ENCODE assay signal across 9 cellular contexts in genomic region chr22:23773247-23774113, GRCh38. TPM values are rescaled to one million over a fixed set of nuclear protein-coding genes. Genes with fewer than 3 reads are reported as not detected.
A peak's percentile ranks its signal among the peaks of the same experiment; 100 is the strongest.
DNase-seq lines count a peak whose midpoint lies in the region; ATAC-seq, FAIRE-seq and TF ChIP-seq lines count a peak whose summit lies in the region.
"Had no signal": no experiment of that assay in that cellular context is flagged by ENCODE, and none has a peak within 500 bp of the region (broad histone marks: within the 10 kb centered on the region; RNA-seq: fewer than 3 reads in every experiment).

No MANE protein-coding gene starts in this region.

- H3K36me3 ChIP-seq in GM12878 (ENCODE audit: control insufficient read depth in 2 of 2, insufficient read depth in 2 of 2, low read length in 1 of 2) = no peaks in the 10 kb centered on the region
- H3K36me3 ChIP-seq in upper lobe of left lung = no peaks in the 10 kb centered on the region
- H3K36me3 ChIP-seq: neutrophil had no signal

- H3K4me2 ChIP-seq in GM12878 (ENCODE audit: control insufficient read depth, insufficient read depth) = no peak overlapping the region; the same call in 1 of the 2 replicates

- H3K4me1 ChIP-seq in GM12878 (ENCODE audit: control insufficient read depth, insufficient read depth, low read length) = peaks cover 12% of the 10 kb centered on the region
- peaks cover 21 to 37% (median 29%) of the 10 kb centered on the region in 4 donors for H3K4me1 ChIP-seq in upper lobe of left lung

- in situ Hi-C loops in GM12878 (cut with MboI) = no loop called here

- no peaks in the 10 kb centered on the region for H4K20me1 ChIP-seq in GM12878 (ENCODE audit: control insufficient read depth, insufficient read depth)

- 48% methylated on average over 18 of the region's 18 CpGs for WGBS in GM12878 (ENCODE audit: insufficient coverage, insufficient replicate concordance, low lambda C conversion rate, missing lambda C conversion rate)
- 32 to 38% methylated on average over 16 to 18 of the region's 18 CpGs for WGBS in lower leg skin, 2 donors
- WGBS in upper lobe of left lung, 2 donors = 42 to 43% methylated on average over 14 to 18 of the region's 18 CpGs

- H3K27ac ChIP-seq in GM12878 (ENCODE audit: control insufficient read depth, insufficient read depth) = no peak overlapping the region
- H3K27ac ChIP-seq in upper lobe of left lung = no peak overlapping the region
- H3K27ac ChIP-seq: neutrophil had no signal

- H3K9me3 ChIP-seq in GM12878 (replicated peaks; ENCODE audit: control insufficient read depth, insufficient read depth, low read length) = no peaks in the 10 kb centered on the region
- H3K9me3 ChIP-seq in upper lobe of left lung = no peaks in the 10 kb centered on the region
- H3K9me3 ChIP-seq: neutrophil had no signal

- no TSS peak for BruUV-seq in GM12878 (replicated peaks; lab: Mats Ljungman, UMichigan)

- H3K4me3 Mint-ChIP-seq in activated T-cell treated with anti-CD3 and anti-CD28 coated beads, Interleukin-2, amount 50 U/mL, for 4 hours = peak overlapping the region; percentile 66

- no peak for TF ChIP-seq EP300 in GM12878 (IDR thresholded peaks at IDR 0.05; ENCODE audit: borderline replicate concordance in 1 of 2, control insufficient read depth in 1 of 2, low read depth in 2 of 2, low read length in 2 of 2)
- no peak for TF ChIP-seq EP300 in upper lobe of left lung (IDR thresholded peaks at IDR 0.05)

- H3K4me3 ChIP-seq in GM12878 (no peak overlapping the region; the same call in 1 of the 2 replicates), lower leg skin (ENCODE audit: low read depth, poor library complexity, severe bottlenecking) (peak overlapping the region; percentile 27), upper lobe of left lung (peak overlapping the region in 3 of 4 donors; percentile 48 to 55 (median 55))

- H3K27me3 ChIP-seq in GM12878 (replicated peaks in 1 of 2; ENCODE audit: control insufficient read depth in 2 of 2, insufficient read depth in 2 of 2, low read length in 1 of 2) (peaks cover 0 to 2% of the 10 kb centered on the region in 2 experiments; a peak in 2 of 4 replicates), upper lobe of left lung (no peaks in the 10 kb centered on the region)

- no peaks in the 10 kb centered on the region for H3K9me3 Mint-ChIP-seq in activated T-cell treated with anti-CD3 and anti-CD28 coated beads, Interleukin-2, amount 50 U/mL, for 4 hours

- no peak for DNase-seq in activated T-cell treated with anti-CD3 and anti-CD28 coated beads, Interleukin-2, amount 50 U/mL, for 4 hours
- no peak for DNase-seq in activated T-cell treated with anti-CD3 and anti-CD28 coated beads, Interleukin-2, amount 50 U/mL, for 1 hour
- no peak for DNase-seq in GM12878 (ENCODE audit: low read depth, low spot score)
- DNase-seq in lower leg skin (ENCODE audit: low spot score in 2 of 2) = no peak
- no peak for DNase-seq in upper lobe of left lung
- no peak for DNase-seq in globus pallidus (ENCODE audit: low spot score)
- DNase-seq in NK-92 (lab: John Stamatoyannopoulos, UW; ENCODE audit: unreplicated experiment) = no peak
- DNase-seq in pons (ENCODE audit: low spot score) = no peak

- peaks cover 18% of the 10 kb centered on the region for H3K4me1 Mint-ChIP-seq in activated T-cell treated with anti-CD3 and anti-CD28 coated beads, Interleukin-2, amount 50 U/mL, for 4 hours (ENCODE audit: low read depth)

- ATAC-seq in activated T-cell treated with anti-CD3 and anti-CD28 coated beads, Interleukin-2, amount 50 U/mL, for 4 hours = no peak
- ATAC-seq in GM12878 (no peak), upper lobe of left lung (ENCODE audit: low FRiP score in 2 of 2) (no peak)

- TF ChIP-seq CTCF in GM12878 (IDR thresholded peaks at IDR 0.05 in 2 of 3, conservative IDR thresholded peaks at IDR 0.05 in 1 of 3; ENCODE audit: control insufficient read depth in 2 of 3, extremely low read depth in 1 of 3, insufficient read depth in 1 of 3, low read depth in 3 of 3, low read length in 3 of 3) (no peak), lower leg skin (IDR thresholded peaks at IDR 0.05) (no peak), upper lobe of left lung (IDR thresholded peaks at IDR 0.05) (no peak)

- RAD21 ChIA-PET in GM12878 (lab: Charles Lee; ENCODE audit: unreplicated experiment) = interaction anchor here (1.0 to 4.0 kb wide), 4 partner anchors 13 to 77 kb away, joined by 3 to 24 read pairs (median 8); no protein-coding TSS in a partner anchor

- H3K9ac ChIP-seq in GM12878 (ENCODE audit: control insufficient read depth, insufficient read depth, low read length) = no peak overlapping the region

- POLR2A ChIA-PET in GM12878 (lab: Charles Lee) = no interaction called here

- CTCF ChIA-PET in GM12878 (lab: Yijun Ruan, JAX) = interaction anchor here (0.6 to 2.7 kb wide), 3 partner anchors 72 to 633 kb away, joined by 6 to 14 read pairs (median 14); no protein-coding TSS in a partner anchor

- TF ChIP-seq POLR2A in GM12878 (IDR thresholded peaks at IDR 0.05; ENCODE audit: low read depth, low read length) (no peak), lower leg skin (IDR thresholded peaks at IDR 0.05) (no peak), upper lobe of left lung (IDR thresholded peaks at IDR 0.05) (no peak)

- intact Hi-C loops in GM12878 (cut with micrococcal nuclease; ENCODE audit: unreplicated experiment) (no loop called here), lower leg skin (cut with DNase I; ENCODE audit: low total_unique reads) (no loop called here)

- no peaks in the 10 kb centered on the region for H3K36me3 Mint-ChIP-seq in activated T-cell treated with anti-CD3 and anti-CD28 coated beads, Interleukin-2, amount 50 U/mL, for 4 hours (ENCODE audit: insufficient read depth)

- H2AFZ ChIP-seq in GM12878 (ENCODE audit: control insufficient read depth, low read depth, low read length) = peak overlapping the region; percentile 21; the same call in 1 of the 2 replicates

- no peak for FAIRE-seq in GM12878 (lab: Jason Lieb, UNC)

- H3K27me3 Mint-ChIP-seq in activated T-cell treated with anti-CD3 and anti-CD28 coated beads, Interleukin-2, amount 50 U/mL, for 4 hours (ENCODE audit: low read depth) = no peaks in the 10 kb centered on the region

- SMC1A ChIA-PET in GM12878 (lab: Charles Lee; ENCODE audit: uncharacterized antibody, unreplicated experiment) = interaction anchor here (1.5 to 1.9 kb wide), 2 partner anchors 73 to 145 kb away, joined by 3 to 4 read pairs; no protein-coding TSS in a partner anchor

- H3K79me2 ChIP-seq in GM12878 (ENCODE audit: control insufficient read depth, insufficient read depth, low read length) = no peaks in the 10 kb centered on the region

- TF ChIP-seq RAD21 in GM12878 (IDR thresholded peaks at IDR 0.05; ENCODE audit: insufficient read depth, low read depth, low read length) = no peak

RNA-seq across cellular contexts. Expression of gene MMP11, which starts 0.8 kb away (rescaled TPM):
- 1 to 10 TPM in 1 of 3 donors, under 1 TPM in 2; 0.65 to 2.2 (median 0.69) TPM for total RNA-seq in activated T-cell treated with anti-CD3 and anti-CD28 coated beads, Interleukin-2, amount 50 U/mL, for 4 hours
- total RNA-seq in GM12878 (2013; cell fraction: nucleolus; rRNA removed) = 2.0 and 2.7 TPM in 2 replicates
- total RNA-seq in GM12878 (2014; rRNA removed) (0.60 and 1.0 TPM in 2 replicates), GM12878 (2014; rRNA removed; fragmentation: Illumina TruSeq; extraction: Trizol) (not detected in 2 replicates), GM12878 (2021) (0.41 and 0.48 TPM in 2 replicates), lower leg skin (1 to 10 TPM in 3 of 4 donors, under 1 TPM in 1; 0.51 to 2.7 (median 1.9) TPM), upper lobe of left lung (1 to 10 TPM in 2 of 6 donors, under 1 TPM in 1, not detected in 3; 0.57 to 7.7 (median 2.9) TPM)
- 0.20 TPM for polyA plus RNA-seq in GM12878 (2011; ENCODE audit: low read depth)
- polyA plus RNA-seq in GM12878 (2011; rRNA removed) (0.12 TPM in 1 of 2 replicates, not detected in the other), GM12878 (2014; fragmentation: Illumina TruSeq; extraction: Trizol) (0.03 TPM in 1 of 2 replicates, not detected in the other), GM12878 (2014; fragmentation: Nextera tagmentation; extraction: Ambion mirVana) (under 1 TPM in 1 of 2 experiments, not detected in 1; 0.05 TPM), GM12878 (2014; rRNA removed) (0.18 and 1.1 TPM in 2 replicates), GM12878 (2016; fragmentation: Nextera tagmentation; extraction: Ambion mirVana) (under 1 TPM; 0.20 to 0.48 TPM)
- 0.06 and 0.08 TPM in 2 replicates for polyA plus RNA-seq in GM12878 (2011; cell fraction: cytosol; rRNA removed)
- polyA plus RNA-seq in GM12878 (2011; cell fraction: nucleus; rRNA removed) = 0.16 and 0.44 TPM in 2 replicates
- 0.17 and 0.37 TPM in 2 replicates for polyA plus RNA-seq in GM12878 (2012)
- polyA minus RNA-seq in GM12878 (2011; rRNA and poly(A)+ RNA removed) = 0.10 TPM in 1 of 2 replicates, not detected in the other
- not detected in 2 replicates for polyA minus RNA-seq in GM12878 (2011; cell fraction: cytosol; rRNA and poly(A)+ RNA removed)
- 0.19 TPM in 1 of 2 replicates, not detected in the other for polyA minus RNA-seq in GM12878 (2011; cell fraction: nucleus; rRNA and poly(A)+ RNA removed)

RNA-seq across cellular contexts. Expression of gene CHCHD10, which starts 5.7 kb away (rescaled TPM):
- total RNA-seq in activated T-cell treated with anti-CD3 and anti-CD28 coated beads, Interleukin-2, amount 50 U/mL, for 4 hours = 100 to 1,000 TPM; 113 to 204 (median 187) TPM
- total RNA-seq in GM12878 (2013; cell fraction: nucleolus; rRNA removed) = 4.8 and 18.2 TPM in 2 replicates
- total RNA-seq in GM12878 (2014; rRNA removed) (78.0 and 104 TPM in 2 replicates), GM12878 (2014; rRNA removed; fragmentation: Illumina TruSeq; extraction: Trizol) (103 and 117 TPM in 2 replicates), GM12878 (2021) (237 and 241 TPM in 2 replicates), lower leg skin (10 to 100 TPM in 2 of 4 donors, 1 to 10 TPM in 2; 3.8 to 28.3 (median 11.4) TPM), upper lobe of left lung (100 to 1,000 TPM in 1 of 6 donors, 10 to 100 TPM in 4, 1 to 10 TPM in 1; 9.1 to 130 (median 39.0) TPM)
- polyA plus RNA-seq in GM12878 (2011; ENCODE audit: low read depth) = 141 TPM
- polyA plus RNA-seq in GM12878 (2011; rRNA removed) (23.9 and 34.4 TPM in 2 replicates), GM12878 (2014; fragmentation: Illumina TruSeq; extraction: Trizol) (27.2 and 126 TPM in 2 replicates), GM12878 (2014; fragmentation: Nextera tagmentation; extraction: Ambion mirVana) (100 to 1,000 TPM in 1 of 2 experiments, 10 to 100 TPM in 1; 13.2 to 216 TPM), GM12878 (2014; rRNA removed) (129 and 191 TPM in 2 replicates), GM12878 (2016; fragmentation: Nextera tagmentation; extraction: Ambion mirVana) (100 to 1,000 TPM; 135 to 202 TPM)
- polyA plus RNA-seq in GM12878 (2011; cell fraction: cytosol; rRNA removed) = 103 and 111 TPM in 2 replicates
- 51.2 and 87.5 TPM in 2 replicates for polyA plus RNA-seq in GM12878 (2011; cell fraction: nucleus; rRNA removed)
- 181 and 188 TPM in 2 replicates for polyA plus RNA-seq in GM12878 (2012)
- 36.1 and 61.2 TPM in 2 replicates for polyA minus RNA-seq in GM12878 (2011; rRNA and poly(A)+ RNA removed)
- polyA minus RNA-seq in GM12878 (2011; cell fraction: cytosol; rRNA and poly(A)+ RNA removed) = 56.9 and 67.5 TPM in 2 replicates
- polyA minus RNA-seq in GM12878 (2011; cell fraction: nucleus; rRNA and poly(A)+ RNA removed) = 6.9 and 7.4 TPM in 2 replicates

RNA-seq across cellular contexts. Expression of gene C22orf15, which starts 10.7 kb away (rescaled TPM):
- under 1 TPM in 2 of 3 donors, not detected in 1; 0.11 to 0.30 TPM for total RNA-seq in activated T-cell treated with anti-CD3 and anti-CD28 coated beads, Interleukin-2, amount 50 U/mL, for 4 hours
- 0.54 and 0.71 TPM in 2 replicates for total RNA-seq in GM12878 (2013; cell fraction: nucleolus; rRNA removed)
- total RNA-seq in GM12878 (2014; rRNA removed) (0.16 and 0.40 TPM in 2 replicates), GM12878 (2014; rRNA removed; fragmentation: Illumina TruSeq; extraction: Trizol) (not detected in 2 replicates), GM12878 (2021) (0.40 TPM in 1 of 2 replicates, not detected in the other), lower leg skin (not detected), upper lobe of left lung (1 to 10 TPM in 5 of 6 donors, under 1 TPM in 1; 0.29 to 7.3 (median 4.6) TPM)
- polyA plus RNA-seq in GM12878 (2011; ENCODE audit: low read depth) = 0.75 TPM
- polyA plus RNA-seq in GM12878 (2011; rRNA removed) (0.05 TPM in 1 of 2 replicates, not detected in the other), GM12878 (2014; fragmentation: Illumina TruSeq; extraction: Trizol) (0.11 and 0.12 TPM in 2 replicates), GM12878 (2014; fragmentation: Nextera tagmentation; extraction: Ambion mirVana) (under 1 TPM in 1 of 2 experiments, not detected in 1; 0.07 TPM), GM12878 (2014; rRNA removed) (0.04 and 0.47 TPM in 2 replicates), GM12878 (2016; fragmentation: Nextera tagmentation; extraction: Ambion mirVana) (under 1 TPM; 0.13 to 0.23 TPM)
- 0.07 and 0.13 TPM in 2 replicates for polyA plus RNA-seq in GM12878 (2011; cell fraction: cytosol; rRNA removed)
- 0.26 and 0.58 TPM in 2 replicates for polyA plus RNA-seq in GM12878 (2011; cell fraction: nucleus; rRNA removed)
- polyA plus RNA-seq in GM12878 (2012) = 1.1 TPM in 2 replicates
- polyA minus RNA-seq in GM12878 (2011; rRNA and poly(A)+ RNA removed) = 0.26 TPM in 1 of 2 replicates, not detected in the other
- polyA minus RNA-seq in GM12878 (2011; cell fraction: cytosol; rRNA and poly(A)+ RNA removed) = not detected in 2 replicates
- polyA minus RNA-seq in GM12878 (2011; cell fraction: nucleus; rRNA and poly(A)+ RNA removed) = not detected in 2 replicates

RNA-seq across cellular contexts. Expression of gene SMARCB1, which starts 13.3 kb away (rescaled TPM):
- total RNA-seq in activated T-cell treated with anti-CD3 and anti-CD28 coated beads, Interleukin-2, amount 50 U/mL, for 4 hours = 100 to 1,000 TPM; 105 to 128 (median 109) TPM
- total RNA-seq in GM12878 (2013; cell fraction: nucleolus; rRNA removed) = 112 and 119 TPM in 2 replicates
- total RNA-seq in GM12878 (2014; rRNA removed) = 167 and 177 TPM in 2 replicates
- total RNA-seq in GM12878 (2014; rRNA removed; fragmentation: Illumina TruSeq; extraction: Trizol) = 108 and 112 TPM in 2 replicates
- total RNA-seq in GM12878 (2021) = 179 and 185 TPM in 2 replicates
- polyA plus RNA-seq in GM12878 (2011; ENCODE audit: low read depth) = 81.1 TPM
- 183 and 187 TPM in 2 replicates for polyA plus RNA-seq in GM12878 (2011; rRNA removed)
- 136 and 163 TPM in 2 replicates for polyA plus RNA-seq in GM12878 (2011; cell fraction: cytosol; rRNA removed)
- polyA plus RNA-seq in GM12878 (2011; cell fraction: nucleus; rRNA removed) = 103 and 127 TPM in 2 replicates
- polyA plus RNA-seq in GM12878 (2012) = 150 and 176 TPM in 2 replicates
- 130 and 198 TPM in 2 replicates for polyA plus RNA-seq in GM12878 (2014; fragmentation: Illumina TruSeq; extraction: Trizol)
- 10 to 100 TPM in 1 of 2 experiments, 1 to 10 TPM in 1; 9.1 to 17.9 TPM for polyA plus RNA-seq in GM12878 (2014; fragmentation: Nextera tagmentation; extraction: Ambion mirVana)
- polyA plus RNA-seq in GM12878 (2014; rRNA removed) = 215 and 239 TPM in 2 replicates
- polyA plus RNA-seq in GM12878 (2016; fragmentation: Nextera tagmentation; extraction: Ambion mirVana) = 100 to 1,000 TPM; 192 to 207 TPM
- 104 and 119 TPM in 2 replicates for polyA minus RNA-seq in GM12878 (2011; rRNA and poly(A)+ RNA removed)
- polyA minus RNA-seq in GM12878 (2011; cell fraction: cytosol; rRNA and poly(A)+ RNA removed) = 23.8 and 37.5 TPM in 2 replicates
- polyA minus RNA-seq in GM12878 (2011; cell fraction: nucleus; rRNA and poly(A)+ RNA removed) = 26.4 and 66.3 TPM in 2 replicates
- total RNA-seq in lower leg skin = 10 to 100 TPM; 52.2 to 61.6 (median 55.2) TPM
- 10 to 100 TPM; 42.8 to 72.8 (median 57.1) TPM for total RNA-seq in upper lobe of left lung

RNA-seq across cellular contexts. Expression of gene VPREB3, which starts 19.3 kb away (rescaled TPM):
- not detected for total RNA-seq in activated T-cell treated with anti-CD3 and anti-CD28 coated beads, Interleukin-2, amount 50 U/mL, for 4 hours
- total RNA-seq in GM12878 (2013; cell fraction: nucleolus; rRNA removed) = 1.9 and 3.7 TPM in 2 replicates
- total RNA-seq in GM12878 (2014; rRNA removed) (27.4 and 31.2 TPM in 2 replicates), GM12878 (2014; rRNA removed; fragmentation: Illumina TruSeq; extraction: Trizol) (20.3 and 20.6 TPM in 2 replicates), GM12878 (2021) (24.1 and 25.7 TPM in 2 replicates), lower leg skin (not detected), upper lobe of left lung (under 1 TPM in 2 of 6 donors, not detected in 4; 0.74 to 0.80 TPM)
- 115 TPM for polyA plus RNA-seq in GM12878 (2011; ENCODE audit: low read depth)
- polyA plus RNA-seq in GM12878 (2011; rRNA removed) (0.35 and 0.75 TPM in 2 replicates), GM12878 (2014; fragmentation: Illumina TruSeq; extraction: Trizol) (9.5 and 21.9 TPM in 2 replicates), GM12878 (2014; fragmentation: Nextera tagmentation; extraction: Ambion mirVana) (10 to 100 TPM; 55.0 to 79.5 TPM), GM12878 (2014; rRNA removed) (41.3 and 42.9 TPM in 2 replicates), GM12878 (2016; fragmentation: Nextera tagmentation; extraction: Ambion mirVana) (1 to 10 TPM; 6.1 to 6.6 TPM)
- polyA plus RNA-seq in GM12878 (2011; cell fraction: cytosol; rRNA removed) = 2.0 and 2.5 TPM in 2 replicates
- polyA plus RNA-seq in GM12878 (2011; cell fraction: nucleus; rRNA removed) = 0.87 and 1.1 TPM in 2 replicates
- polyA plus RNA-seq in GM12878 (2012) = 35.8 and 59.7 TPM in 2 replicates
- 3.3 TPM in 1 of 2 replicates, not detected in the other for polyA minus RNA-seq in GM12878 (2011; rRNA and poly(A)+ RNA removed)
- not detected in 2 replicates for polyA minus RNA-seq in GM12878 (2011; cell fraction: cytosol; rRNA and poly(A)+ RNA removed)
- not detected in 2 replicates for polyA minus RNA-seq in GM12878 (2011; cell fraction: nucleus; rRNA and poly(A)+ RNA removed)
